9 cellular contexts compared by ENCODE assay signal in genomic region chr1:18903313-18903671, GRCh38. TPM values are rescaled to one million over a fixed set of nuclear protein-coding genes. Genes with fewer than 3 reads are reported as not detected.
A peak's percentile ranks its signal among the peaks of the same experiment; 100 is the strongest.
DNase-seq lines count a peak whose midpoint lies in the region; ATAC-seq and TF ChIP-seq lines count a peak whose summit lies in the region.
"Had no signal": no experiment of that assay in that cellular context is flagged by ENCODE, and none has a peak within 500 bp of the region (broad histone marks: within the 10 kb centered on the region; RNA-seq: fewer than 3 reads in every experiment).

No MANE protein-coding gene starts in this region.

- no peaks in the 10 kb centered on the region for H3K27me3 ChIP-seq in ascending aorta
- no peaks in the 10 kb centered on the region for H3K27me3 ChIP-seq in liver (ENCODE audit: control insufficient read depth in 4 of 4, insufficient read depth in 4 of 4, low read length in 3 of 4)
- H3K27me3 ChIP-seq in thyroid gland: no peaks in the 10 kb centered on the region

- H3K9me3 ChIP-seq in ascending aorta: no peaks in the 10 kb centered on the region
- H3K9me3 ChIP-seq in liver (ENCODE audit: control insufficient read depth in 4 of 4, low read length in 3 of 4): no peaks in the 10 kb centered on the region
- no peaks in the 10 kb centered on the region for H3K9me3 ChIP-seq in thyroid gland

- no peak for TF ChIP-seq POLR2A in thyroid gland (IDR thresholded peaks at IDR 0.05)

- no peak for TF ChIP-seq RAD21 in liver (IDR thresholded peaks at IDR 0.05)

- H3K9ac ChIP-seq in liver (ENCODE audit: low read depth in 1 of 2, low read length in 2 of 2): peak overlapping the region in 1 of 2 donors; percentile 11

- intact Hi-C loops in ascending aorta (cut with DNase I) (loop anchor here (2.0 to 5.0 kb wide), 2 partner anchors 108 to 304 kb away; no protein-coding TSS in a partner anchor), thyroid gland (cut with DNase I) (no loop called here)

- TF ChIP-seq CTCF in ascending aorta (IDR thresholded peaks at IDR 0.05) (no peak), liver (IDR thresholded peaks at IDR 0.05; ENCODE audit: low read depth, low read length, missing input control) (no peak), thyroid gland (IDR thresholded peaks at IDR 0.05) (no peak)

- DNase-seq in activated T-cell treated with anti-CD3 and anti-CD28 coated beads, Interleukin-2, amount 50 U/mL, for 24 hours: no peak
- no peak for DNase-seq in activated T-cell treated with anti-CD3 and anti-CD28 coated beads, Interleukin-2, amount 50 U/mL, for 48 hours
- no peak for DNase-seq in ascending aorta (ENCODE audit: low spot score in 2 of 2)
- no peak for DNase-seq in thyroid gland
- DNase-seq in stimulated activated CD4-positive, alpha-beta T cell treated with anti-CD3 and anti-CD28 coated beads, Interleukin-4, amount 100 ng/mL, for 1 hour: no peak
- DNase-seq in activated CD8-positive, alpha-beta memory T cell treated with anti-CD3 and anti-CD28 coated beads for 24 hours: no peak

- peaks cover 4 to 8% of the 10 kb centered on the region in 2 donors for H3K36me3 ChIP-seq in ascending aorta
- peaks cover 0 to 3% (median under 1%) of the 10 kb centered on the region in 4 donors for H3K36me3 ChIP-seq in liver (ENCODE audit: control insufficient read depth in 4 of 4, insufficient read depth in 3 of 4, low read depth in 1 of 4, low read length in 3 of 4)
- H3K36me3 ChIP-seq in thyroid gland: peaks cover 5% of the 10 kb centered on the region in 2 donors

- H3K27ac ChIP-seq in ascending aorta: peak overlapping the region; percentile 78 to 87
- H3K27ac ChIP-seq in liver (ENCODE audit: low read depth in 1 of 2, low read length in 2 of 2): peak overlapping the region; percentile 85 to 94
- H3K27ac ChIP-seq in thyroid gland: peak overlapping the region; percentile 22 to 95 (median 85)

- no peaks in the 10 kb centered on the region for H3K27me3 Mint-ChIP-seq in activated T-cell treated with anti-CD3 and anti-CD28 coated beads, Interleukin-2, amount 50 U/mL, for 24 hours

- H3K4me1 Mint-ChIP-seq in activated T-cell treated with anti-CD3 and anti-CD28 coated beads, Interleukin-2, amount 50 U/mL, for 24 hours (ENCODE audit: low read depth): peaks cover 52% of the 10 kb centered on the region

- peak overlapping the region; percentile 99 for H3K27ac Mint-ChIP-seq in activated T-cell treated with anti-CD3 and anti-CD28 coated beads, Interleukin-2, amount 50 U/mL, for 24 hours

- H3K4me3 ChIP-seq in ascending aorta (peak overlapping the region; percentile 76 to 80), liver (ENCODE audit: low read depth in 1 of 3, low read length in 3 of 3) (peak overlapping the region; percentile 51 to 94 (median 54)), thyroid gland (replicated peaks in 1 of 3) (peak overlapping the region in 1 of 3 donors; percentile 68)

- peak overlapping the region; percentile 91 for H3K4me3 Mint-ChIP-seq in activated T-cell treated with anti-CD3 and anti-CD28 coated beads, Interleukin-2, amount 50 U/mL, for 24 hours

- H3K4me1 ChIP-seq in ascending aorta (peaks cover 9 to 21% of the 10 kb centered on the region in 2 donors), liver (ENCODE audit: control insufficient read depth in 4 of 4, insufficient read depth in 4 of 4, low read length in 3 of 4) (peaks cover 8 to 42% (median 31%) of the 10 kb centered on the region in 4 donors), thyroid gland (peaks cover 9 to 18% of the 10 kb centered on the region in 2 donors)

- no peak for ATAC-seq in GM18870 (IDR thresholded peaks at IDR 0.05; ENCODE audit: unreplicated experiment)

- WGBS in liver: 32% methylated on average over 7 of the region's 7 CpGs
- WGBS in thyroid gland, 2 donors: 40 to 51% methylated on average over 7 of the region's 7 CpGs

- H3K36me3 Mint-ChIP-seq in activated T-cell treated with anti-CD3 and anti-CD28 coated beads, Interleukin-2, amount 50 U/mL, for 24 hours (ENCODE audit: low read depth): peaks cover 35% of the 10 kb centered on the region

- no peaks in the 10 kb centered on the region for H3K9me3 Mint-ChIP-seq in activated T-cell treated with anti-CD3 and anti-CD28 coated beads, Interleukin-2, amount 50 U/mL, for 24 hours

TF ChIP-seq in liver, 16 proteins besides CTCF, POLR2A, EP300 and RAD21:
- TF ChIP-seq RXRA (IDR thresholded peaks at IDR 0.05) (no peak), FOXA2 (IDR thresholded peaks at IDR 0.05) (no peak), REST (IDR thresholded peaks at IDR 0.05) (no peak), ATF3 (IDR thresholded peaks at IDR 0.05) (no peak), TAF1 (conservative IDR thresholded peaks at IDR 0.05) (no peak), MAX (IDR thresholded peaks at IDR 0.05) (no peak), SP1 (IDR thresholded peaks at IDR 0.05) (no peak), NR2F2 (IDR thresholded peaks at IDR 0.05) (no peak), JUND (IDR thresholded peaks at IDR 0.05) (no peak), HNF4G (IDR thresholded peaks at IDR 0.05) (no peak), YY1 (IDR thresholded peaks at IDR 0.05) (no peak), EGR1 (IDR thresholded peaks at IDR 0.05; ENCODE audit: low read depth in 2 of 2) (no peak), ZBTB33 (IDR thresholded peaks at IDR 0.05) (no peak), HNF4A (conservative IDR thresholded peaks at IDR 0.05) (no peak), FOXA1 (IDR thresholded peaks at IDR 0.05) (no peak), GABPA (IDR thresholded peaks at IDR 0.05 in 1 of 2, conservative IDR thresholded peaks at IDR 0.05 in 1 of 2) (no peak)

RNA-seq across cellular contexts. Expression of gene ALDH4A1, which starts 0.9 kb away (rescaled TPM):
- total RNA-seq in ascending aorta: 16.6 TPM
- total RNA-seq in liver: 100 to 1,000 TPM; 162 to 287 TPM
- polyA plus RNA-seq in liver: 100 to 1,000 TPM; 201 to 424 TPM
- total RNA-seq in thyroid gland: 10 to 100 TPM in 3 of 4 donors, 1 to 10 TPM in 1; 5.4 to 29.9 (median 18.6) TPM

RNA-seq across cellular contexts. Expression of gene TAS1R2, which starts 43.8 kb away (rescaled TPM):
- total RNA-seq in ascending aorta (not detected), liver (not detected), thyroid gland (not detected)
- not detected for polyA plus RNA-seq in liver
- total RNA-seq: Daoy had no signal

RNA-seq across cellular contexts. Expression of gene IFFO2, which starts 53.2 kb away (rescaled TPM):
- total RNA-seq in ascending aorta (131 TPM), liver (1 to 10 TPM; 2.6 to 7.4 TPM), thyroid gland (10 to 100 TPM in 3 of 4 donors, 1 to 10 TPM in 1; 7.2 to 11.3 (median 10.1) TPM)
- polyA plus RNA-seq in liver: 1 to 10 TPM in 1 of 2 donors, under 1 TPM in 1; 0.88 to 3.4 TPM

Comparison
In these comparisons a context has a peak if more than half of its experiments do, and no peak if none do; other contexts are left out.
1. RNA of gene IFFO2, which starts 53.2 kb away (total RNA-seq): 131 TPM in ascending aorta (single experiment); 7.2 to 11.3 TPM in thyroid gland and 2.6 to 7.4 TPM in liver; every median in the first group is over 10 times any median in the second.
2. Peak in every context shown above with its lines, with median percentiles within 50 percentile points of each other: H3K27ac ChIP-seq.